ENCODE assay signal across 8 cellular contexts in the genomic region with DNA sequence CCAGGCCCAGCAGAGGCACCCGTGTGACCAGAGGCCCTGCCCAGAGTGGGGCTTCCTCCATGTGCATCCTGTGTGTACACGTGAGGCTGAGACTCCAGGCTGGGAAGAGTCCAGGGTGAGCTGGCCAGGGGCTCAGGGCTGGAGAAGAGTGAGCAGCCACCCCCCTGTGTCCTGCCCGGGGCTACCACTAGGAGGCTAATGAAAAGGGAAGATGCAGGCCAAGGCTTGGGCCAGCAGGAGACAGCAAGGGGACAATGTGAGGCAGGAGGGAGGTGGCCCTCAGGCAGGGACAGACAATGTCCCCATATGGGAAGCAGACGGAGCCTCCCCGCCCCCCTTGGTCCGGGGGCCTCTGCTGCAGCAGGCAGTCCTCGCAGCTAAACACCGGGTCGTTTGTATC.
DNase-seq lines count a peak whose midpoint lies in the region; ATAC-seq and TF ChIP-seq lines count a peak whose summit lies in the region.

No MANE protein-coding gene starts in this region.

- intact Hi-C loops in PC-3 (cut with micrococcal nuclease) = no loop called here

- no peak overlapping the region for H2AFZ ChIP-seq in PC-3 (ENCODE audit: low read length)

- H3K4me1 ChIP-seq in PC-3 (ENCODE audit: insufficient read depth, low read length) = no peaks in the 10 kb centered on the region

- H3K36me3 ChIP-seq in PC-3 (ENCODE audit: low read depth, low read length) = no peaks in the 10 kb centered on the region; the same call in 1 of the 2 replicates

- H3K4me3 ChIP-seq in PC-3 (ENCODE audit: low read length) (no peak overlapping the region), fibroblast of villous mesenchyme (ENCODE audit: low read depth, low read length) (no peak overlapping the region)

- BruUV-seq in PC-3 (replicated peaks; lab: Mats Ljungman, UMichigan) = no TSS peak

- H3K9me3 ChIP-seq in PC-3 (ENCODE audit: low read length) = no peaks in the 10 kb centered on the region

- no peak overlapping the region for H3K4me2 ChIP-seq in PC-3 (ENCODE audit: low read length)

- TF ChIP-seq CTCF in GM10248 (IDR thresholded peaks at IDR 0.05; ENCODE audit: control extremely low read depth, extremely low read depth, low read depth, missing control alignments) = peak; percentile 25
- peak; percentile 33; the same call in 1 of the 2 replicates for TF ChIP-seq CTCF in PC-3 (conservative IDR thresholded peaks at IDR 0.05; ENCODE audit: low read depth, low read length)
- TF ChIP-seq CTCF in fibroblast of villous mesenchyme (IDR thresholded peaks at IDR 0.05; ENCODE audit: insufficient read depth, low read depth, low read length) = peak; percentile 47

- no peaks in the 10 kb centered on the region for H3F3A ChIP-seq in PC-3 (ENCODE audit: low read length, unreplicated experiment)

- no peak overlapping the region for H3K27ac ChIP-seq in PC-3 (ENCODE audit: low read length)

- no peaks in the 10 kb centered on the region for H4K20me1 ChIP-seq in PC-3 (ENCODE audit: low read length)

- H3K27me3 ChIP-seq in PC-3 (ENCODE audit: low read length) = peaks cover 20% of the 10 kb centered on the region

- DNase-seq in A172 (ENCODE audit: low spot score) (peak; percentile 16), GM10248 (ENCODE audit: extremely low spot score) (peak; percentile 36), PC-3 (peak; percentile 7), fibroblast of villous mesenchyme (ENCODE audit: low read depth) (peak; percentile 3), hippocampal formation (lab: John Stamatoyannopoulos, UW) (no peak), occipital lobe (lab: John Stamatoyannopoulos, UW) (no peak)

- no peaks in the 10 kb centered on the region for H3K9me2 ChIP-seq in PC-3 (replicated peaks; ENCODE audit: low read length)

- POLR2A ChIA-PET in GM10248 (lab: Yijun Ruan, JAX) = no interaction called here
- POLR2A ChIA-PET in PC-3 (lab: Charles Lee; ENCODE audit: unreplicated experiment) = no interaction called here

- no peaks in the 10 kb centered on the region for H3K79me2 ChIP-seq in PC-3 (ENCODE audit: low read length)

- no peak overlapping the region for H3K9ac ChIP-seq in PC-3 (ENCODE audit: low read length)

- no peak for ATAC-seq in PC-3
- ATAC-seq in HG03095 (IDR thresholded peaks at IDR 0.05; ENCODE audit: unreplicated experiment) = no peak
- ATAC-seq in HG02884 (IDR thresholded peaks at IDR 0.05; ENCODE audit: unreplicated experiment) = no peak

- CTCF ChIA-PET in GM10248 (lab: Yijun Ruan, JAX) = no interaction called here
- CTCF ChIA-PET in PC-3 (lab: Charles Lee) = no interaction called here

Comparison
In these comparisons a context has a peak if more than half of its experiments do, and no peak if none do; other contexts are left out.
1. DNase-seq: peak in A172 (single experiment), GM10248 (single experiment), PC-3 (single experiment) and fibroblast of villous mesenchyme (single experiment); none in hippocampal formation (0 of 2) and occipital lobe (single experiment).
2. Peak in every context shown above with its lines, with median percentiles within 50 percentile points of each other: CTCF ChIP-seq.